Comparison of ENCODE assay signal across 9 cellular contexts in genomic region chr6:40550096-40550731, GRCh38. TPM values are rescaled to one million over a fixed set of nuclear protein-coding genes. Genes with fewer than 3 reads are reported as not detected.
DNase-seq lines count a peak whose midpoint lies in the region; ATAC-seq and TF ChIP-seq lines count a peak whose summit lies in the region.
"Had no signal": no experiment of that assay in that cellular context is flagged by ENCODE, and none has a peak within 500 bp of the region (broad histone marks: within the 10 kb centered on the region; RNA-seq: fewer than 3 reads in every experiment).

No MANE protein-coding gene starts in this region.

- 39 to 43% methylated on average over 7 of the region's 7 CpGs for WGBS in GM23248 (ENCODE audit: low coverage in 1 of 2, low lambda C conversion rate in 2 of 2, missing lambda C conversion rate in 2 of 2), 2 experiments

- H3K27me3 Mint-ChIP-seq in endothelial cell (ENCODE audit: unreplicated experiment) (no peaks in the 10 kb centered on the region), nephron progenitor cell (ENCODE audit: low read depth, poor library complexity) (peaks cover 50% of the 10 kb centered on the region)

- H3K27ac Mint-ChIP-seq in endothelial cell (ENCODE audit: unreplicated experiment) = no peak overlapping the region
- H3K27ac Mint-ChIP-seq in nephron progenitor cell = no peak overlapping the region
- H3K27ac Mint-ChIP-seq: T-cell had no signal

- no peaks in the 10 kb centered on the region for H3F3A ChIP-seq in GM23248 (ENCODE audit: insufficient read depth)

- ATAC-seq in Panc1 (no peak), HG02588 (IDR thresholded peaks at IDR 0.05; ENCODE audit: unreplicated experiment) (no peak)
- ATAC-seq: T-cell had no signal

- H4K20me1 ChIP-seq in GM23248 (ENCODE audit: insufficient read depth) = no peaks in the 10 kb centered on the region

- POLR2A ChIA-PET in Panc1 (lab: Charles Lee) = no interaction called here

- H3K4me1 Mint-ChIP-seq in endothelial cell (ENCODE audit: unreplicated experiment) (peaks cover 3% of the 10 kb centered on the region), nephron progenitor cell (no peaks in the 10 kb centered on the region)
- H3K4me1 Mint-ChIP-seq: T-cell had no signal

- no peak overlapping the region for H3K27ac ChIP-seq in GM23248
- no peak overlapping the region for H3K27ac ChIP-seq in Panc1 (ENCODE audit: low read length)

- no peak overlapping the region for H3K4me3 Mint-ChIP-seq in endothelial cell (ENCODE audit: unreplicated experiment)
- no peak overlapping the region for H3K4me3 Mint-ChIP-seq in nephron progenitor cell
- H3K4me3 Mint-ChIP-seq: T-cell had no signal

- H3K9me3 Mint-ChIP-seq in endothelial cell (ENCODE audit: unreplicated experiment) (no peaks in the 10 kb centered on the region), nephron progenitor cell (no peaks in the 10 kb centered on the region)
- H3K9me3 Mint-ChIP-seq: T-cell had no signal

- no peaks in the 10 kb centered on the region for H3K9me3 ChIP-seq in GM23248 (ENCODE audit: low read depth)
- no peaks in the 10 kb centered on the region for H3K9me3 ChIP-seq in Panc1 (ENCODE audit: control insufficient read depth, insufficient read depth, low read depth, low read length)

- in situ Hi-C loops in GM23248 (cut with MboI) (no loop called here), Panc1 (cut with HindIII; ENCODE audit: low pct_unique_long_range_greater_than_20kb, low sequenced_read_pairs) (no loop called here)

- BruUV-seq in Panc1 (replicated peaks; lab: Mats Ljungman, UMichigan) = no TSS peak

- H3K9me2 ChIP-seq in GM23248 (ENCODE audit: insufficient read depth) = no peaks in the 10 kb centered on the region

- no peak overlapping the region for H3K4me3 ChIP-seq in GM23248
- H3K4me3 ChIP-seq in Panc1 (ENCODE audit: low read depth in 2 of 2, low read length in 2 of 2) = no peak overlapping the region

- H2AFZ ChIP-seq in GM23248 = no peak overlapping the region

- no peak overlapping the region for H3K9ac ChIP-seq in GM23248

- H3K4me1 ChIP-seq in GM23248 (ENCODE audit: insufficient read depth) = no peaks in the 10 kb centered on the region
- H3K4me1 ChIP-seq in Panc1 (ENCODE audit: control insufficient read depth, insufficient read depth, low read length) = no peaks in the 10 kb centered on the region

- CTCF ChIA-PET in Panc1 (lab: Charles Lee) = interaction anchor here (0.6 kb wide), 1 partner anchor 282 kb away, joined by 9 read pairs; no protein-coding TSS in a partner anchor

- DNase-seq in CMK (ENCODE audit: low read depth) (peak; percentile 26), GM23248 (peak; percentile 75), Panc1 (ENCODE audit: low read depth, low spot score) (peak; percentile 10), endothelial cell (ENCODE audit: low spot score) (peak; percentile 55), nephron progenitor cell (peak; percentile 30), NCI-H226 (no peak), DMS114 treated with DMSO at 0.1 percent for 48 hours (lab: John Stamatoyannopoulos, UW; ENCODE audit: unreplicated experiment) (no peak)

- TF ChIP-seq CTCF in Panc1 (IDR thresholded peaks at IDR 0.05) = peak; percentile 74
- TF ChIP-seq CTCF in endothelial cell (IDR thresholded peaks at IDR 0.05; ENCODE audit: unreplicated experiment) = peak; percentile 66
- TF ChIP-seq CTCF in nephron progenitor cell (IDR thresholded peaks at IDR 0.05) = peak; percentile 56

- no peaks in the 10 kb centered on the region for H3K79me2 ChIP-seq in GM23248 (ENCODE audit: insufficient read depth)

- no peak overlapping the region for H3K4me2 ChIP-seq in GM23248 (ENCODE audit: unreplicated experiment)

- H3K36me3 ChIP-seq in GM23248 (ENCODE audit: low read depth) (no peaks in the 10 kb centered on the region), Panc1 (ENCODE audit: control insufficient read depth, insufficient read depth, low read length) (no peaks in the 10 kb centered on the region)

- intact Hi-C loops in Panc1 (cut with micrococcal nuclease; ENCODE audit: unreplicated experiment) = no loop called here

- H3K36me3 Mint-ChIP-seq in endothelial cell (ENCODE audit: low read depth, unreplicated experiment) = no peaks in the 10 kb centered on the region
- no peaks in the 10 kb centered on the region for H3K36me3 Mint-ChIP-seq in nephron progenitor cell (ENCODE audit: low read depth)
- H3K36me3 Mint-ChIP-seq: T-cell had no signal

- H3K27me3 ChIP-seq in GM23248 (replicated peaks; ENCODE audit: insufficient read depth) (peaks cover 21% of the 10 kb centered on the region; the same call in 1 of the 2 replicates), Panc1 (ENCODE audit: control insufficient read depth, insufficient read depth, low read length) (peaks cover 7% of the 10 kb centered on the region)

RNA-seq across cellular contexts. Expression of gene LRFN2, which starts 37.0 kb away (rescaled TPM):
- total RNA-seq in GM23248 (2014; rRNA removed; shearing (Covaris generic)) = not detected in 2 replicates
- not detected in 2 replicates for polyA plus RNA-seq in GM23248 (2016; fragmentation: Nextera tagmentation; extraction: Ambion mirVana)
- total RNA-seq in Panc1 (2021; ENCODE audit: unreplicated experiment) (0.05 TPM), endothelial cell (ENCODE audit: unreplicated experiment) (0.59 TPM)
- polyA plus RNA-seq in Panc1 (2012; ENCODE audit: insufficient read length) = 0.06 TPM

Comparison
In these comparisons a context has a peak if more than half of its experiments do, and no peak if none do; other contexts are left out.
1. DNase-seq: peak in CMK (single experiment), GM23248 (single experiment), Panc1 (single experiment), endothelial cell (single experiment) and nephron progenitor cell (single experiment); none in NCI-H226 (single experiment) and DMS114 treated with DMSO at 0.1 percent for 48 hours (single experiment).
2. Peak in every context shown above with its lines, with median percentiles within 50 percentile points of each other: CTCF ChIP-seq.